Comparison of ENCODE assay signal across 10 cellular contexts in genomic region chr2:109692013-109692738, GRCh38.
DNase-seq lines count a peak whose midpoint lies in the region; ATAC-seq and TF ChIP-seq lines count a peak whose summit lies in the region.
"Had no signal": no experiment of that assay in that cellular context is flagged by ENCODE, and none has a peak within 500 bp of the region (broad histone marks: within the 10 kb centered on the region; RNA-seq: fewer than 3 reads in every experiment).

No MANE protein-coding gene starts in this region.

- no peak for TF ChIP-seq POLR2A in upper lobe of left lung (IDR thresholded peaks at IDR 0.05)

- H3K9me3 ChIP-seq in endodermal cell (ENCODE audit: control insufficient read depth, low read length) (no peaks in the 10 kb centered on the region), muscle layer of duodenum (ENCODE audit: control insufficient read depth in 1 of 2, low read length in 2 of 2) (no peaks in the 10 kb centered on the region), upper lobe of left lung (no peaks in the 10 kb centered on the region)

- TF ChIP-seq CTCF in endodermal cell (conservative IDR thresholded peaks at IDR 0.05), result no peak
- no peak for TF ChIP-seq CTCF in upper lobe of left lung (IDR thresholded peaks at IDR 0.05)

- H3K36me3 Mint-ChIP-seq in endodermal cell (ENCODE audit: low read depth), result no peaks in the 10 kb centered on the region

- H3K27ac Mint-ChIP-seq in endodermal cell, result peak overlapping the region; percentile 91

- H3K36me3 ChIP-seq in endodermal cell (ENCODE audit: control insufficient read depth, insufficient read depth, low read length), result no peaks in the 10 kb centered on the region
- H3K36me3 ChIP-seq in muscle layer of duodenum (ENCODE audit: control insufficient read depth in 1 of 2, insufficient read depth in 2 of 2, low read length in 2 of 2), result no peaks in the 10 kb centered on the region
- H3K36me3 ChIP-seq in upper lobe of left lung, result no peaks in the 10 kb centered on the region

- H3K9ac ChIP-seq in endodermal cell (ENCODE audit: extremely low read depth, low read length, poor library complexity, severe bottlenecking), result no peak overlapping the region

- H3K27me3 ChIP-seq in endodermal cell (ENCODE audit: control insufficient read depth, insufficient read depth, low read length, poor library complexity, severe bottlenecking), result no peaks in the 10 kb centered on the region
- H3K27me3 ChIP-seq in muscle layer of duodenum (ENCODE audit: low read depth, low read length), result no peaks in the 10 kb centered on the region
- no peaks in the 10 kb centered on the region for H3K27me3 ChIP-seq in upper lobe of left lung

- ATAC-seq in upper lobe of left lung (ENCODE audit: low FRiP score in 2 of 2), result peak in 1 of 2 donors; percentile 42
- ATAC-seq in esophagus mucosa, result no peak
- no peak for ATAC-seq in HG02938 (IDR thresholded peaks at IDR 0.05; ENCODE audit: unreplicated experiment)

- H3K27ac ChIP-seq in endodermal cell (ENCODE audit: low read depth, low read length) (no peak overlapping the region), muscle layer of duodenum (ENCODE audit: low read length) (peak overlapping the region; percentile 74), upper lobe of left lung (peak overlapping the region; percentile 65 to 81 (median 73))

- peak; percentile 42 for DNase-seq in NCI-H510A treated with DMSO at 0.1 percent for 48 hours (lab: John Stamatoyannopoulos, UW)
- no peak for DNase-seq in NCI-H510A (lab: John Stamatoyannopoulos, UW)
- DNase-seq in endodermal cell, result peak; percentile 55
- DNase-seq in upper lobe of left lung, result no peak
- no peak for DNase-seq in DMS114 treated with DMSO at 0.1 percent for 48 hours (lab: John Stamatoyannopoulos, UW; ENCODE audit: unreplicated experiment)
- DNase-seq: NCI-H2081 treated with DMSO at 0.1 percent for 48 hours had no signal

- H3K4me3 ChIP-seq in endodermal cell (ENCODE audit: low read length) (no peak overlapping the region), muscle layer of duodenum (ENCODE audit: low read depth in 1 of 2, low read length in 2 of 2) (no peak overlapping the region), upper lobe of left lung (no peak overlapping the region)

- no peak for TF ChIP-seq EP300 in upper lobe of left lung (IDR thresholded peaks at IDR 0.05)

- 81 to 92% methylated on average over 6 to 14 of the region's 15 CpGs for WGBS in endodermal cell (ENCODE audit: insufficient coverage in 1 of 2, insufficient read length in 1 of 2), 2 experiments
- 75 to 78% methylated on average over 15 of the region's 15 CpGs for WGBS in upper lobe of left lung, 2 donors

- peaks cover 4% of the 10 kb centered on the region for H3K9me3 Mint-ChIP-seq in endodermal cell

- H3K4me1 Mint-ChIP-seq in endodermal cell, result peaks cover 43% of the 10 kb centered on the region

- no peaks in the 10 kb centered on the region for H3K27me3 Mint-ChIP-seq in endodermal cell (ENCODE audit: insufficient read depth)

- H3K4me1 ChIP-seq in endodermal cell (ENCODE audit: control insufficient read depth, insufficient read depth, low read length), result peaks cover 22% of the 10 kb centered on the region
- peaks cover 19 to 47% of the 10 kb centered on the region in 2 donors for H3K4me1 ChIP-seq in muscle layer of duodenum (ENCODE audit: control insufficient read depth in 1 of 2, insufficient read depth in 2 of 2, low read length in 2 of 2)
- H3K4me1 ChIP-seq in upper lobe of left lung, result peaks cover 31 to 40% (median 32%) of the 10 kb centered on the region in 4 donors

- no peak overlapping the region for H3K4me3 Mint-ChIP-seq in endodermal cell
- H3K4me3 Mint-ChIP-seq: mesothelial cell of epicardium had no signal

Comparison
In these comparisons a context has a peak if more than half of its experiments do, and no peak if none do; other contexts are left out.
1. DNase-seq: peak in NCI-H510A treated with DMSO at 0.1 percent for 48 hours (single experiment) and endodermal cell (single experiment); none in NCI-H510A (single experiment), upper lobe of left lung (0 of 2) and DMS114 treated with DMSO at 0.1 percent for 48 hours (single experiment).